10 cellular contexts compared by ENCODE assay signal in genomic region chr5:168314735-168315411, GRCh38. TPM values are rescaled to one million over a fixed set of nuclear protein-coding genes. Genes with fewer than 3 reads are reported as not detected.
A peak's percentile ranks its signal among the peaks of the same experiment; 100 is the strongest.
DNase-seq lines count a peak whose midpoint lies in the region; ATAC-seq, FAIRE-seq and TF ChIP-seq lines count a peak whose summit lies in the region.
"Had no signal": no experiment of that assay in that cellular context is flagged by ENCODE, and none has a peak within 500 bp of the region (broad histone marks: within the 10 kb centered on the region; RNA-seq: fewer than 3 reads in every experiment).

No MANE protein-coding gene starts in this region.

- H3K9me3 ChIP-seq in adipocyte (ENCODE audit: control insufficient read depth, low read length), result no peaks in the 10 kb centered on the region
- no peaks in the 10 kb centered on the region for H3K9me3 ChIP-seq in spleen
- H3K9me3 ChIP-seq in esophagus squamous epithelium, result no peaks in the 10 kb centered on the region
- H3K9me3 ChIP-seq: left ventricle myocardium inferior had no signal

- H3K27me3 ChIP-seq in adipocyte (replicated peaks; ENCODE audit: control insufficient read depth, insufficient read depth, low read length) (no peaks in the 10 kb centered on the region), spleen (replicated peaks in 1 of 7) (peaks cover 0 to 11% (median 0%) of the 10 kb centered on the region in 7 donors), esophagus squamous epithelium (no peaks in the 10 kb centered on the region)

- no peak overlapping the region for H3K9ac ChIP-seq in adipocyte (ENCODE audit: low read length)

- H3K4me1 Mint-ChIP-seq in activated CD8-positive, alpha-beta memory T cell treated with anti-CD3 and anti-CD28 coated beads, Interleukin-2, amount 10 ng/mL, durations not matched to agents 7 days and 5 days, result no peaks in the 10 kb centered on the region

- no peaks in the 10 kb centered on the region for H3K36me3 ChIP-seq in adipocyte (ENCODE audit: control insufficient read depth, insufficient read depth, low read length, severe bottlenecking)
- H3K36me3 ChIP-seq in spleen, result no peaks in the 10 kb centered on the region
- H3K36me3 ChIP-seq in esophagus squamous epithelium, result no peaks in the 10 kb centered on the region
- H3K36me3 ChIP-seq: left ventricle myocardium inferior had no signal

- whole genome bisulfite sequencing in spleen, 5 donors, result 72 to 87% (median 82%) methylated on average over 12 of the region's 12 CpGs
- 34 to 39% methylated on average over 10 to 11 of the region's 12 CpGs for WGBS in esophagus squamous epithelium, 2 donors

- intact Hi-C loops in spleen (cut with DNase I; ENCODE audit: low total_unique reads) (no loop called here), esophagus squamous epithelium (cut with DNase I) (no loop called here)

- no peak for TF ChIP-seq CTCF in HFF-Myc (IDR thresholded peaks at IDR 0.05; ENCODE audit: low read depth, low read length, missing control alignments)
- no peak for TF ChIP-seq CTCF in spleen (IDR thresholded peaks at IDR 0.05 in 8 of 11, conservative IDR thresholded peaks at IDR 0.05 in 3 of 11)
- TF ChIP-seq CTCF in esophagus squamous epithelium (IDR thresholded peaks at IDR 0.05), result no peak

- peak; percentile 83 for FAIRE-seq in islet of Langerhans (lab: Jason Lieb, UNC)

- H3K9me3 Mint-ChIP-seq in activated CD8-positive, alpha-beta memory T cell treated with anti-CD3 and anti-CD28 coated beads, Interleukin-2, amount 10 ng/mL, durations not matched to agents 7 days and 5 days (ENCODE audit: low read depth), result no peaks in the 10 kb centered on the region
- H3K9me3 Mint-ChIP-seq: activated T-helper 2 cell treated with anti-CD3 and anti-CD28 coated beads, Interferon-gamma antibody, Interleukin-2, Interleukin-4, amounts not matched to agents 10 μg/mL and 5 μg/mL and 100 μg/mL, durations not matched to agents 14 hours and 24 hours and 36 hours had no signal

- no peak overlapping the region for H3K27ac Mint-ChIP-seq in activated CD8-positive, alpha-beta memory T cell treated with anti-CD3 and anti-CD28 coated beads, Interleukin-2, amount 10 ng/mL, durations not matched to agents 7 days and 5 days
- H3K27ac Mint-ChIP-seq: activated T-helper 2 cell treated with anti-CD3 and anti-CD28 coated beads, Interferon-gamma antibody, Interleukin-2, Interleukin-4, amounts not matched to agents 10 μg/mL and 5 μg/mL and 100 μg/mL, durations not matched to agents 14 hours and 24 hours and 36 hours had no signal

- H3K4me3 ChIP-seq in HFF-Myc (replicated peaks; ENCODE audit: low read depth, low read length), result no peak overlapping the region
- no peak overlapping the region for H3K4me3 ChIP-seq in adipocyte (ENCODE audit: low read length)
- no peak overlapping the region for H3K4me3 ChIP-seq in spleen
- no peak overlapping the region for H3K4me3 ChIP-seq in esophagus squamous epithelium
- H3K4me3 ChIP-seq: left ventricle myocardium inferior had no signal

- TF ChIP-seq POLR2A in spleen (IDR thresholded peaks at IDR 0.05), result no peak
- no peak for TF ChIP-seq POLR2A in esophagus squamous epithelium (IDR thresholded peaks at IDR 0.05)

- no peak overlapping the region for H3K4me3 Mint-ChIP-seq in activated CD8-positive, alpha-beta memory T cell treated with anti-CD3 and anti-CD28 coated beads, Interleukin-2, amount 10 ng/mL, durations not matched to agents 7 days and 5 days

- ATAC-seq in activated CD8-positive, alpha-beta memory T cell treated with anti-CD3 and anti-CD28 coated beads, Interleukin-2, amount 10 ng/mL, durations not matched to agents 7 days and 5 days, result no peak
- no peak for ATAC-seq in GM19467 (IDR thresholded peaks at IDR 0.05; ENCODE audit: unreplicated experiment)

- H3K36me3 Mint-ChIP-seq in activated CD8-positive, alpha-beta memory T cell treated with anti-CD3 and anti-CD28 coated beads, Interleukin-2, amount 10 ng/mL, durations not matched to agents 7 days and 5 days, result no peaks in the 10 kb centered on the region

- CTCF ChIA-PET in activated CD8-positive, alpha-beta memory T cell treated with anti-CD3 and anti-CD28 coated beads, Interleukin-2, amount 10 ng/mL, durations not matched to agents 7 days and 5 days (lab: Charles Lee), result no interaction called here

- H3K4me1 ChIP-seq in adipocyte (ENCODE audit: control insufficient read depth, insufficient read depth, low read length) (peaks cover 28% of the 10 kb centered on the region), spleen (no peaks in the 10 kb centered on the region), esophagus squamous epithelium (peaks cover 8 to 37% (median 20%) of the 10 kb centered on the region in 3 donors)
- H3K4me1 ChIP-seq: left ventricle myocardium inferior had no signal

- DNase-seq in HFF-Myc (ENCODE audit: extremely low read depth, low read depth), result peak; percentile 52
- DNase-seq in adipocyte (ENCODE audit: low read depth), result peak; percentile 53
- peak; percentile 59 for DNase-seq in spleen
- no peak for DNase-seq in effector CD8-positive, alpha-beta T cell (lab: John Stamatoyannopoulos, UW)
- DNase-seq in activated CD8-positive, alpha-beta memory T cell treated with anti-CD3 and anti-CD28 coated beads, Interleukin-2, amount 10 ng/mL, durations not matched to agents 7 days and 5 days, result no peak
- DNase-seq in esophagus squamous epithelium (lab: John Stamatoyannopoulos, UW), result no peak
- DNase-seq: left ventricle myocardium inferior had no signal

- no peaks in the 10 kb centered on the region for H3K27me3 Mint-ChIP-seq in activated CD8-positive, alpha-beta memory T cell treated with anti-CD3 and anti-CD28 coated beads, Interleukin-2, amount 10 ng/mL, durations not matched to agents 7 days and 5 days

- no peak overlapping the region for H3K27ac ChIP-seq in spleen
- H3K27ac ChIP-seq in esophagus squamous epithelium, result peak overlapping the region in 1 of 4 donors; percentile 57
- H3K27ac ChIP-seq: left ventricle myocardium inferior had no signal

RNA-seq across cellular contexts. Expression of gene WWC1, which starts 23.4 kb away (rescaled TPM):
- total RNA-seq in spleen (1 to 10 TPM in 6 of 7 donors, under 1 TPM in 1; 0.60 to 5.4 (median 1.3) TPM), esophagus squamous epithelium (10 to 100 TPM; 14.4 to 25.0 (median 16.1) TPM)
- 1 to 10 TPM; 1.1 to 1.5 (median 1.2) TPM for polyA plus RNA-seq in spleen
- under 1 TPM in 1 of 2 experiments, not detected in 1; 0.30 TPM for total RNA-seq in activated CD8-positive, alpha-beta memory T cell treated with anti-CD3 and anti-CD28 coated beads, Interleukin-2, amount 10 ng/mL, durations not matched to agents 7 days and 5 days

Comparison
In these comparisons a context has a peak if more than half of its experiments do, and no peak if none do; other contexts are left out.
1. DNase-seq: peak in HFF-Myc (single experiment), adipocyte (single experiment) and spleen (single experiment); none in effector CD8-positive, alpha-beta T cell (single experiment), activated CD8-positive, alpha-beta memory T cell treated with anti-CD3 and anti-CD28 coated beads, Interleukin-2, amount 10 ng/mL, durations not matched to agents 7 days and 5 days (single experiment) and esophagus squamous epithelium (single experiment).